ENCODE assay signal across 8 cellular contexts in genomic region chr7:97928844-97929243, GRCh38. TPM values are rescaled to one million over a fixed set of nuclear protein-coding genes. Genes with fewer than 3 reads are reported as not detected.
DNase-seq lines count a peak whose midpoint lies in the region; ATAC-seq and TF ChIP-seq lines count a peak whose summit lies in the region.
"Not testable (repeated sequence)": the region's sequence is repeated elsewhere in the genome, so short reads cannot be mapped to it uniquely, and the experiment has no call there.

No MANE protein-coding gene starts in this region.

- not testable (repeated sequence) for H3K4me1 ChIP-seq in CD4-positive, CD25-positive, alpha-beta regulatory T cell (ENCODE audit: control insufficient read depth, insufficient read depth, low read length, poor library complexity, severe bottlenecking)

- not testable (repeated sequence) for H3K9me3 ChIP-seq in CD4-positive, CD25-positive, alpha-beta regulatory T cell (ENCODE audit: control insufficient read depth in 2 of 2, low read length in 2 of 2)

- not testable (repeated sequence) for TF ChIP-seq CTCF in HFFc6 (IDR thresholded peaks at IDR 0.05); endothelial cell (IDR thresholded peaks at IDR 0.05; ENCODE audit: unreplicated experiment)

- not testable (repeated sequence) for H3K27ac ChIP-seq in CD4-positive, CD25-positive, alpha-beta regulatory T cell (ENCODE audit: insufficient read depth, low read length, poor library complexity, severe bottlenecking)

- H3K36me3 ChIP-seq in CD4-positive, CD25-positive, alpha-beta regulatory T cell (ENCODE audit: control insufficient read depth, insufficient read depth, low read length) = not testable (repeated sequence)

- H3K27me3 ChIP-seq in CD4-positive, CD25-positive, alpha-beta regulatory T cell (ENCODE audit: control insufficient read depth, insufficient read depth, low read length) = not testable (repeated sequence)

- DNase-seq in CD4-positive, CD25-positive, alpha-beta regulatory T cell; HFFc6; T-helper 2 cell treated with Interferon-gamma antibody and Interleukin-4, amounts not matched to agents 5 μg/mL and 100 μg/mL, for 36 hours (ENCODE audit: low spot score); activated T-cell treated with anti-CD3 and anti-CD28 coated beads, Interleukin-2, amount 50 U/mL, for 24 hours; activated naive CD8-positive, alpha-beta T cell treated with anti-CD3 and anti-CD28 coated beads for 36 hours; endothelial cell (ENCODE audit: low spot score); natural killer cell treated with Interleukin-12 subunit alpha and Interleukin-12 subunit beta and Interleukin-15 and Interleukin-18, amount 100 ng/mL, for 72 hours (ENCODE audit: low spot score): not testable (repeated sequence)

- peaks cover 10% of the 10 kb centered on the region for H3K27me3 Mint-ChIP-seq in CD4-positive, CD25-positive, alpha-beta regulatory T cell
- peaks cover 22% of the 10 kb centered on the region for H3K27me3 Mint-ChIP-seq in HFFc6 (ENCODE audit: insufficient read depth)
- not testable (repeated sequence) for H3K27me3 Mint-ChIP-seq in T-helper 2 cell treated with Interferon-gamma antibody and Interleukin-4, amounts not matched to agents 5 μg/mL and 100 μg/mL, for 36 hours (ENCODE audit: low read depth); activated T-cell treated with anti-CD3 and anti-CD28 coated beads, Interleukin-2, amount 50 U/mL, for 24 hours; activated naive CD8-positive, alpha-beta T cell treated with anti-CD3 and anti-CD28 coated beads for 36 hours; endothelial cell (ENCODE audit: unreplicated experiment); natural killer cell treated with Interleukin-12 subunit alpha and Interleukin-12 subunit beta and Interleukin-15 and Interleukin-18, amount 100 ng/mL, for 72 hours; stimulated activated naive CD8-positive, alpha-beta T cell treated with anti-CD3 and anti-CD28 coated beads, Interleukin-15, Interleukin-2, amounts not matched to agents 100 ng/mL and 50 ng/mL, for 24 hours

- H3K27ac Mint-ChIP-seq in CD4-positive, CD25-positive, alpha-beta regulatory T cell; HFFc6; T-helper 2 cell treated with Interferon-gamma antibody and Interleukin-4, amounts not matched to agents 5 μg/mL and 100 μg/mL, for 36 hours; activated naive CD8-positive, alpha-beta T cell treated with anti-CD3 and anti-CD28 coated beads for 36 hours; endothelial cell (ENCODE audit: unreplicated experiment); natural killer cell treated with Interleukin-12 subunit alpha and Interleukin-12 subunit beta and Interleukin-15 and Interleukin-18, amount 100 ng/mL, for 72 hours; stimulated activated naive CD8-positive, alpha-beta T cell treated with anti-CD3 and anti-CD28 coated beads, Interleukin-15, Interleukin-2, amounts not matched to agents 100 ng/mL and 50 ng/mL, for 24 hours: not testable (repeated sequence)
- peak overlapping the region; percentile 55 for H3K27ac Mint-ChIP-seq in activated T-cell treated with anti-CD3 and anti-CD28 coated beads, Interleukin-2, amount 50 U/mL, for 24 hours

- not testable (repeated sequence) for ATAC-seq in CD4-positive, CD25-positive, alpha-beta regulatory T cell (ENCODE audit: low read depth in 2 of 2); natural killer cell treated with Interleukin-12 subunit alpha and Interleukin-12 subunit beta and Interleukin-15 and Interleukin-18, amount 100 ng/mL, for 72 hours

- not testable (repeated sequence) for H3K4me3 ChIP-seq in CD4-positive, CD25-positive, alpha-beta regulatory T cell (ENCODE audit: low read depth, low read length)

- H3K4me1 Mint-ChIP-seq in CD4-positive, CD25-positive, alpha-beta regulatory T cell = peaks cover 0 to 11% (median 4%) of the 10 kb centered on the region in 4 donors
- not testable (repeated sequence) for H3K4me1 Mint-ChIP-seq in HFFc6 (ENCODE audit: low read depth); T-helper 2 cell treated with Interferon-gamma antibody and Interleukin-4, amounts not matched to agents 5 μg/mL and 100 μg/mL, for 36 hours (ENCODE audit: low read depth); activated T-cell treated with anti-CD3 and anti-CD28 coated beads, Interleukin-2, amount 50 U/mL, for 24 hours (ENCODE audit: low read depth); activated naive CD8-positive, alpha-beta T cell treated with anti-CD3 and anti-CD28 coated beads for 36 hours; endothelial cell (ENCODE audit: unreplicated experiment); natural killer cell treated with Interleukin-12 subunit alpha and Interleukin-12 subunit beta and Interleukin-15 and Interleukin-18, amount 100 ng/mL, for 72 hours (ENCODE audit: low read depth in 2 of 2); stimulated activated naive CD8-positive, alpha-beta T cell treated with anti-CD3 and anti-CD28 coated beads, Interleukin-15, Interleukin-2, amounts not matched to agents 100 ng/mL and 50 ng/mL, for 24 hours (ENCODE audit: low read depth)

- H3K9me3 Mint-ChIP-seq in CD4-positive, CD25-positive, alpha-beta regulatory T cell; HFFc6; T-helper 2 cell treated with Interferon-gamma antibody and Interleukin-4, amounts not matched to agents 5 μg/mL and 100 μg/mL, for 36 hours; activated T-cell treated with anti-CD3 and anti-CD28 coated beads, Interleukin-2, amount 50 U/mL, for 24 hours; activated naive CD8-positive, alpha-beta T cell treated with anti-CD3 and anti-CD28 coated beads for 36 hours; endothelial cell (ENCODE audit: unreplicated experiment); natural killer cell treated with Interleukin-12 subunit alpha and Interleukin-12 subunit beta and Interleukin-15 and Interleukin-18, amount 100 ng/mL, for 72 hours; stimulated activated naive CD8-positive, alpha-beta T cell treated with anti-CD3 and anti-CD28 coated beads, Interleukin-15, Interleukin-2, amounts not matched to agents 100 ng/mL and 50 ng/mL, for 24 hours: not testable (repeated sequence)

- H3K36me3 Mint-ChIP-seq in CD4-positive, CD25-positive, alpha-beta regulatory T cell; HFFc6 (ENCODE audit: low read depth); T-helper 2 cell treated with Interferon-gamma antibody and Interleukin-4, amounts not matched to agents 5 μg/mL and 100 μg/mL, for 36 hours (ENCODE audit: low read depth); activated T-cell treated with anti-CD3 and anti-CD28 coated beads, Interleukin-2, amount 50 U/mL, for 24 hours (ENCODE audit: low read depth); activated naive CD8-positive, alpha-beta T cell treated with anti-CD3 and anti-CD28 coated beads for 36 hours; endothelial cell (ENCODE audit: low read depth, unreplicated experiment); natural killer cell treated with Interleukin-12 subunit alpha and Interleukin-12 subunit beta and Interleukin-15 and Interleukin-18, amount 100 ng/mL, for 72 hours; stimulated activated naive CD8-positive, alpha-beta T cell treated with anti-CD3 and anti-CD28 coated beads, Interleukin-15, Interleukin-2, amounts not matched to agents 100 ng/mL and 50 ng/mL, for 24 hours (ENCODE audit: low read depth): not testable (repeated sequence)

- H3K4me3 Mint-ChIP-seq in CD4-positive, CD25-positive, alpha-beta regulatory T cell = peak overlapping the region in 3 of 4 donors; percentile 47 to 79 (median 73)
- H3K4me3 Mint-ChIP-seq in HFFc6 (peak overlapping the region; percentile 54; the same call in 1 of the 2 replicates), endothelial cell (ENCODE audit: unreplicated experiment) (peak overlapping the region; percentile 45)
- H3K4me3 Mint-ChIP-seq in T-helper 2 cell treated with Interferon-gamma antibody and Interleukin-4, amounts not matched to agents 5 μg/mL and 100 μg/mL, for 36 hours = peak overlapping the region; percentile 76
- H3K4me3 Mint-ChIP-seq in activated T-cell treated with anti-CD3 and anti-CD28 coated beads, Interleukin-2, amount 50 U/mL, for 24 hours = peak overlapping the region; percentile 57
- peak overlapping the region; percentile 64 for H3K4me3 Mint-ChIP-seq in activated naive CD8-positive, alpha-beta T cell treated with anti-CD3 and anti-CD28 coated beads for 36 hours
- peak overlapping the region; percentile 46 for H3K4me3 Mint-ChIP-seq in natural killer cell treated with Interleukin-12 subunit alpha and Interleukin-12 subunit beta and Interleukin-15 and Interleukin-18, amount 100 ng/mL, for 72 hours
- peak overlapping the region; percentile 45 for H3K4me3 Mint-ChIP-seq in stimulated activated naive CD8-positive, alpha-beta T cell treated with anti-CD3 and anti-CD28 coated beads, Interleukin-15, Interleukin-2, amounts not matched to agents 100 ng/mL and 50 ng/mL, for 24 hours

RNA-seq across cellular contexts. Expression of gene ASNS, which starts 56.6 kb away (rescaled TPM):
- 15.8 TPM for total RNA-seq in CD4-positive, CD25-positive, alpha-beta regulatory T cell
- polyA plus RNA-seq in CD4-positive, CD25-positive, alpha-beta regulatory T cell = 10 to 100 TPM; 33.2 to 43.6 (median 34.5) TPM
- 10 to 100 TPM; 28.6 to 44.6 (median 30.6) TPM for total RNA-seq in HFFc6 (2021; fragmentation: NEBNext Ultra II Directional; extraction: Animal tissue kit (Norgen Biotek cat#: 25700))
- total RNA-seq in activated naive CD8-positive, alpha-beta T cell treated with anti-CD3 and anti-CD28 coated beads for 36 hours = 100 to 1,000 TPM; 210 to 216 TPM
- total RNA-seq in endothelial cell (ENCODE audit: unreplicated experiment) = 7.1 TPM
- total RNA-seq in natural killer cell treated with Interleukin-12 subunit alpha and Interleukin-12 subunit beta and Interleukin-15 and Interleukin-18, amount 100 ng/mL, for 72 hours = 10 to 100 TPM; 45.0 to 46.7 TPM

Comparison
In these comparisons a context has a peak if more than half of its experiments do, and no peak if none do; other contexts are left out.
1. RNA of gene ASNS, which starts 56.6 kb away (total RNA-seq): 210 to 216 TPM in activated naive CD8-positive, alpha-beta T cell treated with anti-CD3 and anti-CD28 coated beads for 36 hours; 45.0 to 46.7 TPM in natural killer cell treated with Interleukin-12 subunit alpha and Interleukin-12 subunit beta and Interleukin-15 and Interleukin-18, amount 100 ng/mL, for 72 hours, 28.6 to 44.6 TPM in HFFc6, 15.8 TPM in CD4-positive, CD25-positive, alpha-beta regulatory T cell (single experiment) and 7.1 TPM in endothelial cell (single experiment); every median in the first group is over 4 times any median in the second.
2. Peak in every context shown above with its lines, with median percentiles within 50 percentile points of each other: H3K4me3 Mint-ChIP-seq.